Comparison of ENCODE assay signal across 7 cellular contexts in the genomic region with DNA sequence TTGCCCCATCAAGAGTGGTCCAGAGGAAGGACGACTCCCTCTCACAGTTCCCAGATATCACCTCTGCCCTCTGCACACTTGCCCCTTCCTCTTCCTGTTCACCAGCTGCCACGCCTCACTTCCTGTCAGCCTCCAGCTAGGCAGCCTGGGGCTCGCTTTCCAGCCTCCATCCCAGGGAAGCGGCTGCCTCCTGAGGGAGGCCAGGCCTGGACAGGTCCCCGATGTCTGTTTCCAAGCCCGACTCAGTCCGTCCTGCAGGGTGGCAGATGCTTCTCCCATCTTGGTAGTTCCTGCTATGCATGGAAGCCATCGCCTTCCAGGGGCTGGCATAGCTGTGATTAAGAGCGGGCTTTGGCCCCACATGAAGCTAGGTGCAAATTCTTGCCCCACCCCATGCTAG.
"Had no signal": no experiment of that assay in that cellular context is flagged by ENCODE, and none has a peak within 500 bp of the region (broad histone marks: within the 10 kb centered on the region; RNA-seq: fewer than 3 reads in every experiment).

No MANE protein-coding gene starts in this region.

- H3K4me3 ChIP-seq: GM23338 had no signal

- H3K4me1 Mint-ChIP-seq: IgD-negative memory B cell had no signal

- H3K4me2 ChIP-seq: GM23338 had no signal

- H3K36me3 Mint-ChIP-seq: IgD-negative memory B cell had no signal

- H3K4me3 Mint-ChIP-seq: GM23338, H9, IgD-negative memory B cell had no signal

- DNase-seq: H9, HCEC 1CT, KBM-7 had no signal

- H2AFZ ChIP-seq: GM23338 had no signal

- ATAC-seq: GM23338 had no signal

- FAIRE-seq: H1, H54 had no signal

- H3K27ac Mint-ChIP-seq: GM23338 had no signal

- H3K9me3 Mint-ChIP-seq: GM23338, H9, IgD-negative memory B cell had no signal
